ENCODE assay signal across 8 cellular contexts in the genomic region with DNA sequence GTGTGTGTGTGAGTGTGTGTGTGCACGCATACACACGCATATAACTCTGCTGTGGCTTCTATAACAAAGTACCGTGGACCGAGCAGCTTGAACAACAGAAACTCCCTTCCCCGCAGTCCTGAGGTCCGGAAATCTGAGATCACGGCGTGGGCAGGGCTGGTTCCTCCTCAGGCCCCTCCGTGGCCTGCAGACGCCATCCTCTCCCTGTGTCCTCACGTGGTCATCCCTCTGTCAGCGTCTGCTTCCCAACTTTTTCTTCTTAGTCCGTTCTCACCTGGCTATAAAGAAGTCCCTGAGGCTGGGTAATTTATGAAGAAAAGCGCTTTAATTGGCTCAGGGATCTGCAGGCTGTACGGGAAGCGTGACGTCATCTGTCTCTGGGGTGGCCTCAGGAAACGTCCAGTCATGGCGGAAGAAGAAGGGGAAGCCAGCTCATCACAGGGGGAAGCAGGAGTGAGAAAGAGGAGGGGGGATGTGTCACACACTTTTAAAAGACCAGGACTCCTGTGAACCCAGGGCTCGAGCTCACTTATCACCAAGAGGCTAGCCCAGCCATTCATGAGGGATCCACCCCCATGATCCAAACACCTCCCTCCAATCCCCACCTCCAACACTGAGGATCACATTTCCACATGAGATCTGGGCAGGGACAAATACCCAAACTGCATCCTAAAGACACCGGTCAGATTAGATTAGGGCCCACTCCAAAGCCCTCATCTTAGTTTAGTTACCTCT.
A peak's percentile ranks its signal among the peaks of the same experiment; 100 is the strongest.
DNase-seq lines count a peak whose midpoint lies in the region; ATAC-seq and TF ChIP-seq lines count a peak whose summit lies in the region.

No MANE protein-coding gene starts in this region.

- peak overlapping the region; percentile 52 for H3K9ac ChIP-seq in MM.1S (ENCODE audit: low read length)

- ATAC-seq in GM21529 (IDR thresholded peaks at IDR 0.05; ENCODE audit: unreplicated experiment) = peak; percentile 44

- H3K4me1 ChIP-seq in MM.1S (ENCODE audit: low read length) (peaks cover 7% of the 10 kb centered on the region), osteoblast (ENCODE audit: insufficient read depth, low read length) (peaks cover 27% of the 10 kb centered on the region), tibial artery (peaks cover 0 to 8% (median 2%) of the 10 kb centered on the region in 4 donors)

- no peak for TF ChIP-seq CTCF in MM.1S (IDR thresholded peaks at IDR 0.05; ENCODE audit: low read length)
- no peak for TF ChIP-seq CTCF in osteoblast (IDR thresholded peaks at IDR 0.05; ENCODE audit: extremely low read depth, low read depth, low read length)
- no peak for TF ChIP-seq CTCF in tibial artery (IDR thresholded peaks at IDR 0.05)

- H3K4me3 ChIP-seq in MM.1S (ENCODE audit: low read length) (peak overlapping the region; percentile 44), osteoblast (ENCODE audit: insufficient read depth, low read length) (peak overlapping the region; percentile 62), tibial artery (peak overlapping the region in 1 of 2 donors; percentile 22)

- H3K27me3 ChIP-seq in MM.1S (replicated peaks; ENCODE audit: insufficient read depth, low read length) (no peaks in the 10 kb centered on the region), osteoblast (ENCODE audit: insufficient read depth, low read length) (no peaks in the 10 kb centered on the region), tibial artery (peaks cover 0 to 49% of the 10 kb centered on the region in 2 donors)

- H3K9me2 ChIP-seq in MM.1S (replicated peaks; ENCODE audit: insufficient read depth, low read length) = no peaks in the 10 kb centered on the region

- H4K20me1 ChIP-seq in MM.1S (ENCODE audit: insufficient read depth, low read length) (no peaks in the 10 kb centered on the region), osteoblast (ENCODE audit: insufficient read depth, low read length) (no peaks in the 10 kb centered on the region)

- peak; percentile 2 for TF ChIP-seq POLR2A in erythroblast (IDR thresholded peaks at IDR 0.05; ENCODE audit: low read length)

- H2AFZ ChIP-seq in MM.1S (ENCODE audit: low read length) (0 out of 2 replicates have a peak overlapping the region, but pooled peaks have one; percentile 29), osteoblast (ENCODE audit: low read length) (peak overlapping the region; percentile 38)

- H3K27ac ChIP-seq in MM.1S (ENCODE audit: low read length) (peak overlapping the region; percentile 88), osteoblast (ENCODE audit: low read depth, low read length) (peak overlapping the region; percentile 99), tibial artery (peak overlapping the region in 1 of 2 donors; percentile 32)

- H3K4me2 ChIP-seq in MM.1S (ENCODE audit: low read depth, low read length) (peak overlapping the region; percentile 78; the same call in 1 of the 2 replicates), osteoblast (ENCODE audit: insufficient read depth, low read length) (peak overlapping the region; percentile 77)

- intact Hi-C loops in tibial artery (cut with DNase I; ENCODE audit: low total_unique reads) = no loop called here

- H3K9me3 ChIP-seq in MM.1S (replicated peaks; ENCODE audit: insufficient read depth, low read length) (no peaks in the 10 kb centered on the region), osteoblast (ENCODE audit: low read depth, low read length) (no peaks in the 10 kb centered on the region), tibial artery (no peaks in the 10 kb centered on the region)

- DNase-seq in CMK (ENCODE audit: low read depth) (peak; percentile 59), MM.1S (peak; percentile 52), erythroblast (lab: John Stamatoyannopoulos, UW) (peak; percentile 63 to 77), osteoblast (ENCODE audit: insufficient read length, low spot score, missing footprints) (peak; percentile 97), tibial artery (peak; percentile 74 to 79), NCI-H510A treated with DMSO at 0.1 percent for 48 hours (lab: John Stamatoyannopoulos, UW) (no peak)
- peak; percentile 22 to 23 for DNase-seq in activated CD8-positive, alpha-beta memory T cell treated with anti-CD3 and anti-CD28 coated beads for 1 hour (ENCODE audit: extremely low read depth in 1 of 2, low read depth in 1 of 2)

- H3F3A ChIP-seq in MM.1S (ENCODE audit: insufficient read depth, low read length) = 0 out of 2 replicates have a peak, but pooled peaks cover 6% of the 10 kb centered on the region

- H3K36me3 ChIP-seq in MM.1S (replicated peaks; ENCODE audit: insufficient read depth, low read length) (no peaks in the 10 kb centered on the region), osteoblast (ENCODE audit: insufficient read depth, low read length) (no peaks in the 10 kb centered on the region), tibial artery (no peaks in the 10 kb centered on the region)

- H3K79me2 ChIP-seq in MM.1S (ENCODE audit: low read length) (no peaks in the 10 kb centered on the region), osteoblast (ENCODE audit: insufficient read depth, low read length) (no peaks in the 10 kb centered on the region)
